Comparison of ENCODE assay signal across 31 cellular contexts in the genomic region with DNA sequence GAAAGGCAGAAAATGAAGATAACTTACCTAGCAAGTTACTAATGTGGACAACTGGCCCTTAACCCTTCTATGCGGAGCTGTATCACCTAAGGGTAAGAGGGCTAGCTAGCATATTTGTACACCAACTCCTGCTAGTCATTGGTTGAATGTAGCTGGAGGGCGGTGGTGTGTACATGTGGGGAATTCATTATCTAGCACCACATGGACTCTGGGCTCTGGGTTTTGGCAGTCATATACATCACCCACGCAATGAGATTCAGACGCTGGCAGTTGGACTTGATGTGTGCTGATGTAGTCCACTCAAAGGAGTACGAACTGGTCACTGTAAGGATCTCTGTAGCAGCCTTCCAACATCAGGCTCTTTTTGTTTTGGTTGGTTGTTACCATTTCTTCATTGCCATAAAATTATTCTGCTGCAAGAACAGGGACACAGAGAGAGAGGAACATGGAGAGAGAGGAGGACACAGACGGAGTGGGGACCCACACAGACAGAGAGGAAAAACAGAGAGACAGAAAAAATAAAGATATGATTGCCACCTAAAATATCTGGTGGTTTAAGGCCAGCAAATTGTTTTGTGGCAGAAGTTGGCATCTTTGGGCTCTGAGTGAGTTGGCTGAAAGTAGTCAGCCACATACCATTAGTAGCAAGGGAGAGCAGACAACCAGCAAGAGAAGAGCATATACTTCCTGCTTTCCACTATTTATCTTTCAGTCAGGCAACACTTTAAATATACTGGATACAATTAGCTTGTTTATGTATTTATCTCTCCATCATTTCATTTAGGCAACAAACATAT.
"Had no signal": no experiment of that assay in that cellular context is flagged by ENCODE, and none has a peak within 500 bp of the region (broad histone marks: within the 10 kb centered on the region; RNA-seq: fewer than 3 reads in every experiment).

No MANE protein-coding gene starts in this region.

- FAIRE-seq: bronchial epithelial cell, TTC549 had no signal

- H3K4me3 ChIP-seq: ascending aorta, cardiac muscle cell had no signal

- DNase-seq: activated B cell treated with CpG ODN at 0.5 μM for 24 hours; activated CD4-positive, alpha-beta memory T cell treated with anti-CD3 and anti-CD28 coated beads for 36 hours; activated CD4-positive, alpha-beta T cell treated with anti-CD3 and anti-CD28 coated beads for 4 hours; activated CD4-positive, alpha-beta T cell treated with anti-CD3 and anti-CD28 coated beads, Interleukin-2, amount 10 ng/mL, durations not matched to agents 24 days and 14 days; activated CD4-positive, alpha-beta T cell treated with anti-CD3 and anti-CD28 coated beads, Interleukin-2, amount 50 U/mL, for 1 hour; activated CD4-positive, alpha-beta T cell treated with anti-CD3 and anti-CD28 coated beads, Interleukin-2, amount 50 U/mL, for 4 hours; activated CD4-positive, CD25-positive, alpha-beta regulatory T cell treated with anti-CD3 and anti-CD28 coated beads, Interleukin-2, amount 50 U/mL, for 72 hours; activated CD8-positive, alpha-beta memory T cell treated with anti-CD3 and anti-CD28 coated beads, Interleukin-2, amount 50 U/mL, for 4 hours; activated CD8-positive, alpha-beta T cell treated with anti-CD3 and anti-CD28 coated beads for 36 hours; activated effector memory CD4-positive, alpha-beta T cell treated with Interleukin-2 at 50 U/mL for 16 hours; activated gamma-delta T cell; activated naive CD4-positive, alpha-beta T cell treated with anti-CD3 and anti-CD28 coated beads, Interleukin-2, amount 10 ng/mL, durations not matched to agents 7 days and 5 days; activated naive CD4-positive, alpha-beta T cell treated with Interleukin-2 at 50 U/mL for 16 hours; activated naive CD8-positive, alpha-beta T cell treated with anti-CD3 and anti-CD28 coated beads, Interleukin-2, amount 10 ng/mL, durations not matched to agents 7 days and 5 days; activated naive CD8-positive, alpha-beta T cell treated with anti-CD3 and anti-CD28 coated beads, Interleukin-2, amount 50 U/mL, for 24 hours; activated T-cell treated with anti-CD3 and anti-CD28 coated beads for 4 hours; activated T-cell treated with anti-CD3 and anti-CD28 coated beads, Interleukin-2, amount 50 U/mL, for 1 hour; activated T-cell treated with anti-CD3 and anti-CD28 coated beads, Interleukin-2, amount 50 U/mL, for 4 hours; activated T-cell treated with anti-CD3 and anti-CD28 coated beads, Interleukin-2, amount 50 U/mL, for 72 hours; amygdala; anterior cingulate cortex; caudate nucleus; cerebellar nuclear complex; T-helper 1 cell; T-helper 2 cell; T-helper 9 cell had no signal

- H3K4me1 ChIP-seq: ascending aorta had no signal

- H3K27me3 ChIP-seq: ascending aorta, cardiac muscle cell had no signal

- ATAC-seq: activated CD8-positive, alpha-beta T cell treated with anti-CD3 and anti-CD28 coated beads for 36 hours; activated naive CD8-positive, alpha-beta T cell treated with anti-CD3 and anti-CD28 coated beads, Interleukin-2, amount 50 U/mL, for 24 hours; activated T-cell treated with anti-CD3 and anti-CD28 coated beads, Interleukin-2, amount 50 U/mL, for 4 hours; activated T-cell treated with anti-CD3 and anti-CD28 coated beads, Interleukin-2, amount 50 U/mL, for 72 hours had no signal

- H3K36me3 ChIP-seq: ascending aorta, cardiac muscle cell had no signal

- H3K27ac ChIP-seq: ascending aorta, cardiac muscle cell, VCaP had no signal

- H3K9me3 ChIP-seq: ascending aorta had no signal
